ENCODE assay signal across 9 cellular contexts in the genomic region with DNA sequence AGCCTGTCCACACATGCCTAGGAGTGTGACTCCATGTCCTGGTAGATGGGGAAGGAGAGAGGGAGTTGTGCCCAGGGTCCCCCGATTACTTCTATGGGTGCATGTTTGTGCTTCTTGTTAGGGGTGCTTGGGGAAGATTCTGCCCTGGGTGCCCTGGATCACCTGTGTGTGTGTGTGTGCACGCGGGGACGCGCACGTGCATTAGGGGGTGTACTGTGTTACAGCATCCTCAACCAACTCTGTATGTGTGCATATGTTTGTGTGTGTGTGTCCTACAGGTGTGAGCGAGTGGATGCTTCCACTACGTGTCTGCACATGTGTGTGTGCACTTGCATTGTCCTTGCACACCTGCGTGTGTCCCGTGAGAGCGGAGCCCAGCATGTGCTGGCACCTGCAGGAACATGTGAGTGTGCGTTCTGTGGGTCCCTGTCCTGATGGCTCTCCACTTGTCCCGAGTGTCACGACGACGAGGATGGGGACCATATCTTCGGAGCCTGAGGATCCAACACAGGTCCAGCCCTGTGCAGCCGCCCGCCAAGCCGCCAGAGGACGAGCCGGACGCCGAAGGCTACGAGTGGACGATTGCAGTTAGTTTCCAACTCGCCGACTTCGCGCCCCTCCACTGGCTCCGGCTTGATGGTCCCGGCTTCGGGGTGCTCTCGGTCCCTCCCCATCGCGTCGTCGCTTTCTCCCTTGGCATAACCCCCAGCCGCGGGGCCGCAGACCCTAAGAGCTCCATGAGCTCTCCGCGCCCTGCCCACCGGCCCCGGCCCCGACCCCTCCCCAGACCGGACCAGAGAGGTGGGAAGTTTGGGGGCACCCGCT. TPM values are rescaled to one million over a fixed set of nuclear protein-coding genes. Genes with fewer than 3 reads are reported as not detected.
DNase-seq lines count a peak whose midpoint lies in the region; ATAC-seq and TF ChIP-seq lines count a peak whose summit lies in the region.
"Had no signal": no experiment of that assay in that cellular context is flagged by ENCODE, and none has a peak within 500 bp of the region (broad histone marks: within the 10 kb centered on the region; RNA-seq: fewer than 3 reads in every experiment).

No MANE protein-coding gene starts in this region.

- peak overlapping the region; percentile 89 to 99 (median 97) for H3K27ac ChIP-seq in BLaER1 treated with 17β-estradiol and CSF1 and Interleukin-3, amounts not matched to agents 10 nM and 100 nM
- H3K27ac ChIP-seq in Peyer's patch (peak overlapping the region; percentile 60 to 84 (median 74)), gastroesophageal sphincter (peak overlapping the region in 2 of 4 donors; percentile 48 to 72)

- no peaks in the 10 kb centered on the region for H3K9me3 ChIP-seq in BLaER1 treated with 17β-estradiol and CSF1 and Interleukin-3, amounts not matched to agents 10 nM and 100 nM (replicated peaks in 1 of 11)
- H3K9me3 ChIP-seq in Peyer's patch (no peaks in the 10 kb centered on the region), gastroesophageal sphincter (no peaks in the 10 kb centered on the region)

- ATAC-seq in gastroesophageal sphincter = peak; percentile 41
- no peak for ATAC-seq in HG03175 (IDR thresholded peaks at IDR 0.05; ENCODE audit: unreplicated experiment)
- ATAC-seq in HG02870 (IDR thresholded peaks at IDR 0.05; ENCODE audit: unreplicated experiment) = no peak

- H3K9ac ChIP-seq in BLaER1 treated with 17β-estradiol and CSF1 and Interleukin-3, amounts not matched to agents 10 nM and 100 nM = peak overlapping the region; percentile 91 to 100 (median 97)

- peak overlapping the region; percentile 78 to 98 (median 93) for H3K4me2 ChIP-seq in BLaER1 treated with 17β-estradiol and CSF1 and Interleukin-3, amounts not matched to agents 10 nM and 100 nM

- peak overlapping the region; percentile 61 to 89 (median 82) for H3K4me3 ChIP-seq in BLaER1 treated with 17β-estradiol and CSF1 and Interleukin-3, amounts not matched to agents 10 nM and 100 nM
- H3K4me3 ChIP-seq in Peyer's patch (peak overlapping the region; percentile 52 to 73 (median 57)), gastroesophageal sphincter (peak overlapping the region; percentile 8 to 56)

- H3K36me3 ChIP-seq in BLaER1 treated with 17β-estradiol and CSF1 and Interleukin-3, amounts not matched to agents 10 nM and 100 nM = peaks cover 0 to 15% (median 9%) of the 10 kb centered on the region in 11 experiments; a peak in 12 of 22 replicates
- H3K36me3 ChIP-seq in Peyer's patch (no peaks in the 10 kb centered on the region), gastroesophageal sphincter (no peaks in the 10 kb centered on the region)

- 36% methylated on average over 21 of the region's 48 CpGs; no CpG with 5 or more reads in 1 of the 2 donors for WGBS in gastroesophageal sphincter (ENCODE audit: low coverage in 1 of 2), 2 donors

- no peak overlapping the region for H3K27ac Mint-ChIP-seq in osteocyte (ENCODE audit: unreplicated experiment)

- DNase-seq in Peyer's patch (peak in 2 of 3 donors; percentile 37 to 49), osteocyte (ENCODE audit: extremely low spot score, unreplicated experiment) (peak; percentile 92), islet precursor cell (no peak)
- no peak for DNase-seq in activated CD4-positive, alpha-beta T cell treated with anti-CD3 and anti-CD28 coated beads, Interleukin-2, amount 50 U/mL, for 4 hours
- DNase-seq: activated effector memory CD4-positive, alpha-beta T cell treated with Interleukin-2 at 50 U/mL for 16 hours had no signal

- peaks cover 0 to 31% (median 19%) of the 10 kb centered on the region in 11 experiments; a peak in 14 of 22 replicates for H3K27me3 ChIP-seq in BLaER1 treated with 17β-estradiol and CSF1 and Interleukin-3, amounts not matched to agents 10 nM and 100 nM
- H3K27me3 ChIP-seq in Peyer's patch = no peaks in the 10 kb centered on the region
- H3K27me3 ChIP-seq in gastroesophageal sphincter = peaks cover 35% of the 10 kb centered on the region

- TF ChIP-seq CTCF in Peyer's patch (IDR thresholded peaks at IDR 0.05) = no peak
- no peak for TF ChIP-seq CTCF in gastroesophageal sphincter (IDR thresholded peaks at IDR 0.05)
- TF ChIP-seq CTCF in osteocyte (IDR thresholded peaks at IDR 0.05) = no peak

- no peaks in the 10 kb centered on the region for H3K9me3 Mint-ChIP-seq in osteocyte (ENCODE audit: unreplicated experiment)

- no peak for TF ChIP-seq EP300 in gastroesophageal sphincter (IDR thresholded peaks at IDR 0.05)

- peaks cover 7% of the 10 kb centered on the region for H3K4me1 Mint-ChIP-seq in osteocyte (ENCODE audit: unreplicated experiment)

- H3K27me3 Mint-ChIP-seq in osteocyte (ENCODE audit: unreplicated experiment) = peaks cover 43% of the 10 kb centered on the region

- no peak for TF ChIP-seq POLR2A in Peyer's patch (IDR thresholded peaks at IDR 0.05)
- TF ChIP-seq POLR2A in gastroesophageal sphincter (IDR thresholded peaks at IDR 0.05) = no peak

- peak overlapping the region; percentile 58 for H3K4me3 Mint-ChIP-seq in osteocyte (ENCODE audit: unreplicated experiment)

- H3K4me1 ChIP-seq in BLaER1 treated with 17β-estradiol and CSF1 and Interleukin-3, amounts not matched to agents 10 nM and 100 nM = peaks cover 9 to 51% (median 46%) of the 10 kb centered on the region in 10 experiments
- H3K4me1 ChIP-seq in Peyer's patch (peaks cover 0 to 14% (median 13%) of the 10 kb centered on the region in 4 donors), gastroesophageal sphincter (peaks cover 0 to 23% (median 7%) of the 10 kb centered on the region in 3 donors)

- no peaks in the 10 kb centered on the region for H3K36me3 Mint-ChIP-seq in osteocyte (ENCODE audit: unreplicated experiment)

- H4K20me1 ChIP-seq in BLaER1 treated with 17β-estradiol and CSF1 and Interleukin-3, amounts not matched to agents 10 nM and 100 nM = no peaks in the 10 kb centered on the region

RNA-seq across cellular contexts. Expression of gene TBC1D3B, which starts 6.0 kb away (rescaled TPM):
- 10 to 100 TPM in 2 of 4 donors, 1 to 10 TPM in 2; 3.4 to 69.3 (median 11.7) TPM for total RNA-seq in Peyer's patch
- 1 to 10 TPM; 1.7 to 9.2 (median 5.0) TPM for total RNA-seq in gastroesophageal sphincter
- 11.7 and 12.6 TPM in 2 replicates for total RNA-seq in osteocyte

RNA-seq across cellular contexts. Expression of gene CCL3L1, which starts 14.2 kb away (rescaled TPM):
- total RNA-seq in Peyer's patch (1 to 10 TPM in 1 of 4 donors, not detected in 3; 3.3 TPM), gastroesophageal sphincter (not detected), osteocyte (not detected in 2 replicates)

RNA-seq across cellular contexts. Expression of gene CCL4L2, which starts 28.5 kb away (rescaled TPM):
- total RNA-seq in Peyer's patch = 10 to 100 TPM in 1 of 4 donors, 1 to 10 TPM in 1, not detected in 2; 1.3 to 24.8 TPM
- under 1 TPM in 1 of 4 donors, not detected in 3; 0.69 TPM for total RNA-seq in gastroesophageal sphincter
- not detected in 2 replicates for total RNA-seq in osteocyte

Comparison
In these comparisons a context has a peak if more than half of its experiments do, and no peak if none do; other contexts are left out.
1. H3K4me3 ChIP-seq: peak in every context shown above with its lines; median percentile 82 in BLaER1 treated with 17β-estradiol and CSF1 and Interleukin-3, amounts not matched to agents 10 nM and 100 nM; 57 in Peyer's patch; 32 in gastroesophageal sphincter.
2. DNase-seq: peak in Peyer's patch (2 of 3) and osteocyte (single experiment); none in islet precursor cell (single experiment) and activated CD4-positive, alpha-beta T cell treated with anti-CD3 and anti-CD28 coated beads, Interleukin-2, amount 50 U/mL, for 4 hours (0 of 2).